In genomic region chr1:7373936-7374760, GRCh38 we compare ENCODE assay signal across 16 cellular contexts.
A peak's percentile ranks its signal among the peaks of the same experiment; 100 is the strongest.
DNase-seq lines count a peak whose midpoint lies in the region; FAIRE-seq and TF ChIP-seq lines count a peak whose summit lies in the region.
"Had no signal": no experiment of that assay in that cellular context is flagged by ENCODE, and none has a peak within 500 bp of the region (broad histone marks: within the 10 kb centered on the region; RNA-seq: fewer than 3 reads in every experiment).

No MANE protein-coding gene starts in this region.

- H3K4ac ChIP-seq in H1 (replicated peaks; ENCODE audit: insufficient read length, low read depth, low read length): no peak overlapping the region

- no peak overlapping the region for H2BK120ac ChIP-seq in H1 (replicated peaks; ENCODE audit: low read depth, low read length)

- TF ChIP-seq POLR2A in H1 (IDR thresholded peaks at IDR 0.05; ENCODE audit: control extremely low read depth in 1 of 2, low read depth in 2 of 2, low read length in 2 of 2) (no peak), GM12891 (IDR thresholded peaks at IDR 0.05; ENCODE audit: low read depth, low read length) (no peak)

- no peak overlapping the region for H4K5ac ChIP-seq in H1 (ENCODE audit: insufficient read length, low read depth, low read length)

- 0 out of 2 replicates have a peak overlapping the region, but pooled peaks have one; percentile 48 for H2AK5ac ChIP-seq in H1 (ENCODE audit: low read depth, low read length)

- TF ChIP-seq EP300 in H1 (IDR thresholded peaks at IDR 0.05; ENCODE audit: borderline replicate concordance in 1 of 2, low read depth in 2 of 2, low read length in 2 of 2): no peak

- DNase-seq in BE2C: peak; percentile 13
- DNase-seq in RWPE1 (ENCODE audit: low spot score): no peak
- DNase-seq in H1 (ENCODE audit: low read depth in 1 of 2, low spot score in 2 of 2): no peak
- DNase-seq in osteoblast (ENCODE audit: insufficient read length, low spot score, missing footprints): peak; percentile 93
- DNase-seq in activated T-cell treated with anti-CD3 and anti-CD28 coated beads, Interleukin-2, amount 50 U/mL, for 1 hour: no peak
- DNase-seq in GOT3 (lab: John Stamatoyannopoulos, UW): no peak
- DNase-seq in GM12891 (ENCODE audit: insufficient read length, low spot score): no peak
- DNase-seq in AG08396 (ENCODE audit: low spot score): no peak
- DNase-seq: ACHN; activated CD8-positive, alpha-beta memory T cell treated with anti-CD3 and anti-CD28 coated beads, Interleukin-2, amount 10 ng/mL, durations not matched to agents 7 days and 5 days; activated gamma-delta T cell; erythroblast; MV-4-11; naive thymus-derived CD4-positive, alpha-beta T cell; NCI-H526 had no signal

- POLR2A ChIA-PET in RWPE1 (lab: Yijun Ruan, JAX; ENCODE audit: low non-redundant PET): no interaction called here
- POLR2A ChIA-PET in H1 (lab: Charles Lee; ENCODE audit: partially characterized antibody): no interaction called here

- H3K27me3 ChIP-seq in BE2C (no peaks in the 10 kb centered on the region), H1 (replicated peaks in 1 of 4; ENCODE audit: control insufficient read depth in 3 of 4, extremely low read depth in 1 of 4, insufficient read depth in 3 of 4, low read length in 3 of 4) (no peaks in the 10 kb centered on the region), osteoblast (ENCODE audit: insufficient read depth, low read length) (no peaks in the 10 kb centered on the region)

- no peak overlapping the region for H2BK5ac ChIP-seq in H1 (ENCODE audit: low read depth, low read length)

- H3K36me3 ChIP-seq in BE2C (no peaks in the 10 kb centered on the region), H1 (ENCODE audit: control insufficient read depth in 2 of 4, insufficient read depth in 4 of 4, low read length in 3 of 4) (no peaks in the 10 kb centered on the region), osteoblast (ENCODE audit: insufficient read depth, low read length) (no peaks in the 10 kb centered on the region)

- FAIRE-seq in H1 (lab: Jason Lieb, UNC) (no peak), GM12891 (lab: Jason Lieb, UNC) (no peak)

- H2BK12ac ChIP-seq in H1 (ENCODE audit: low read depth, low read length): 0 out of 2 replicates have a peak overlapping the region, but pooled peaks have one; percentile 27

- 0 out of 2 replicates have a peak overlapping the region, but pooled peaks have one; percentile 23 for H2BK15ac ChIP-seq in H1 (ENCODE audit: low read length)

- no peak overlapping the region for H4K8ac ChIP-seq in H1 (ENCODE audit: extremely low read depth, insufficient read depth, low read length)

- H3K4me3 ChIP-seq in BE2C (ENCODE audit: low read depth, low read length): no peak overlapping the region
- no peak overlapping the region for H3K4me3 ChIP-seq in H1 (ENCODE audit: extremely low read depth in 1 of 4, insufficient read depth in 2 of 4, low read depth in 3 of 4, low read length in 4 of 4)
- H3K4me3 ChIP-seq in osteoblast (ENCODE audit: insufficient read depth, low read length): peak overlapping the region; percentile 49
- H3K4me3 ChIP-seq: SK-N-MC had no signal

- H3K4me2 ChIP-seq in H1 (ENCODE audit: insufficient read depth in 1 of 2, low read depth in 2 of 2, low read length in 2 of 2) (no peak overlapping the region), osteoblast (ENCODE audit: insufficient read depth, low read length) (peak overlapping the region; percentile 73)

- TF ChIP-seq RAD21 in H1 (IDR thresholded peaks at IDR 0.05 in 1 of 2, conservative IDR thresholded peaks at IDR 0.05 in 1 of 2; ENCODE audit: low read depth in 2 of 2, low read length in 2 of 2): no peak

- H3K4me1 ChIP-seq in BE2C (no peaks in the 10 kb centered on the region), H1 (replicated peaks in 1 of 4; ENCODE audit: control insufficient read depth in 3 of 4, insufficient read depth in 4 of 4, low read length in 3 of 4) (peaks cover 0 to 12% (median 7%) of the 10 kb centered on the region in 4 experiments; a peak in 5 of 7 replicates), osteoblast (ENCODE audit: insufficient read depth, low read length) (peaks cover 12% of the 10 kb centered on the region)

- H2AFZ ChIP-seq in H1 (ENCODE audit: low read length) (no peak overlapping the region), osteoblast (ENCODE audit: low read length) (peak overlapping the region; percentile 56)

- CTCF ChIA-PET in RWPE1 (lab: Yijun Ruan, JAX): no interaction called here
- CTCF ChIA-PET in H1 (lab: Charles Lee; ENCODE audit: partially characterized antibody): interaction anchor here (0.9 to 1.5 kb wide), 2 partner anchors 10 to 27 kb away, joined by 3 to 4 read pairs; no protein-coding TSS in a partner anchor

- no peak overlapping the region for H3K23ac ChIP-seq in H1 (ENCODE audit: insufficient read length)

- no peak overlapping the region; the same call in 1 of the 2 replicates for H2BK20ac ChIP-seq in H1 (ENCODE audit: low read length)

- TF ChIP-seq CTCF in BE2C (IDR thresholded peaks at IDR 0.05; ENCODE audit: low read depth, low read length): no peak
- TF ChIP-seq CTCF in RWPE1 (conservative IDR thresholded peaks at IDR 0.05; ENCODE audit: low read depth): no peak
- no peak for TF ChIP-seq CTCF in H1 (IDR thresholded peaks at IDR 0.05; ENCODE audit: control extremely low read depth in 1 of 3, insufficient read depth in 1 of 3, low read depth in 1 of 3, low read length in 3 of 3)
- no peak for TF ChIP-seq CTCF in osteoblast (IDR thresholded peaks at IDR 0.05; ENCODE audit: extremely low read depth, low read depth, low read length)

- H3K23me2 ChIP-seq in H1 (ENCODE audit: low read depth, low read length): no peaks in the 10 kb centered on the region

- peak overlapping the region; percentile 64 for H3K27ac ChIP-seq in RWPE1
- no peak overlapping the region for H3K27ac ChIP-seq in H1 (ENCODE audit: low read depth, low read length)
- no peak overlapping the region for H3K27ac ChIP-seq in osteoblast (ENCODE audit: low read depth, low read length)
- H3K27ac ChIP-seq: SK-N-MC had no signal

- H3K9ac ChIP-seq in H1 (replicated peaks in 1 of 4; ENCODE audit: extremely low read depth in 1 of 4, low read depth in 3 of 4, low read length in 3 of 4): no peak overlapping the region

- no peak overlapping the region for H3K18ac ChIP-seq in H1 (ENCODE audit: extremely low read depth, low read length)

- H3K79me2 ChIP-seq in H1 (ENCODE audit: control insufficient read depth in 1 of 2, insufficient read depth in 2 of 2, low read length in 2 of 2) (no peaks in the 10 kb centered on the region), osteoblast (ENCODE audit: insufficient read depth, low read length) (no peaks in the 10 kb centered on the region)

- H4K20me1 ChIP-seq in H1 (replicated peaks in 1 of 2; ENCODE audit: control insufficient read depth in 1 of 2, insufficient read depth in 2 of 2, low read length in 2 of 2) (no peaks in the 10 kb centered on the region), osteoblast (ENCODE audit: insufficient read depth, low read length) (no peaks in the 10 kb centered on the region)

- no peaks in the 10 kb centered on the region for H3K9me3 ChIP-seq in BE2C
- no peaks in the 10 kb centered on the region for H3K9me3 ChIP-seq in H1 (ENCODE audit: insufficient read depth in 2 of 2, low read depth in 1 of 2, low read length in 1 of 2)
- H3K9me3 ChIP-seq in osteoblast (ENCODE audit: low read depth, low read length): no peaks in the 10 kb centered on the region

- no peak overlapping the region for H3K14ac ChIP-seq in H1 (ENCODE audit: insufficient read length)

- no peak overlapping the region for H4K91ac ChIP-seq in H1 (replicated peaks; ENCODE audit: insufficient read length, low read length)

- H3K79me1 ChIP-seq in H1 (ENCODE audit: low read depth, low read length): no peaks in the 10 kb centered on the region

- no peak overlapping the region for H3K56ac ChIP-seq in H1 (replicated peaks; ENCODE audit: insufficient read length, low read depth, low read length)

- WGBS in H1 (ENCODE audit: extremely low coverage in 1 of 2, insufficient coverage in 1 of 2, insufficient read length in 1 of 2, insufficient replicate concordance in 2 of 2, low coverage in 1 of 2, low lambda C conversion rate in 2 of 2, missing lambda C conversion rate in 1 of 2), 2 experiments: 75% methylated on average over 18 of the region's 18 CpGs; no CpG with 5 or more reads in 1 of the 2 experiments

TF ChIP-seq in H1, 55 proteins besides CTCF, POLR2A, EP300 and RAD21:
- TF ChIP-seq RNF2 (IDR thresholded peaks at IDR 0.05; ENCODE audit: borderline replicate concordance, low read depth, low read length, missing control alignments, poor library complexity, severe bottlenecking): no peak
- no peak for TF ChIP-seq POLR2AphosphoS5 (IDR thresholded peaks at IDR 0.05; ENCODE audit: low read depth, low read length)
- no peak for TF ChIP-seq HDAC6 (IDR thresholded peaks at IDR 0.05; ENCODE audit: low read depth, low read length)
- no peak for TF ChIP-seq CTBP2 (IDR thresholded peaks at IDR 0.05; ENCODE audit: borderline replicate concordance, insufficient read depth, insufficient read length, low read length)
- no peak for TF ChIP-seq SP2 (IDR thresholded peaks at IDR 0.05; ENCODE audit: low read length)
- TF ChIP-seq CHD1 (IDR thresholded peaks at IDR 0.05; ENCODE audit: low read depth, low read length): no peak

TF ChIP-seq in GM12891, 5 proteins besides CTCF, POLR2A, EP300 and RAD21:
- TF ChIP-seq POU2F2 (IDR thresholded peaks at IDR 0.05; ENCODE audit: low read depth, low read length): no peak
TF ChIP-seq in GM12891: peak in this region for 0.

Comparison
In these comparisons a context has a peak if more than half of its experiments do, and no peak if none do; other contexts are left out.
1. DNase-seq: peak in BE2C (single experiment) and osteoblast (single experiment); none in RWPE1 (single experiment), H1 (0 of 2), activated T-cell treated with anti-CD3 and anti-CD28 coated beads, Interleukin-2, amount 50 U/mL, for 1 hour (single experiment), GOT3 (single experiment), GM12891 (single experiment) and AG08396 (single experiment).